ENCODE assay signal across 8 cellular contexts in genomic region chrX:70664726-70665125, GRCh38.
DNase-seq lines count a peak whose midpoint lies in the region; ATAC-seq, FAIRE-seq and TF ChIP-seq lines count a peak whose summit lies in the region.

No MANE protein-coding gene starts in this region.

- peak; percentile 54 for ATAC-seq in activated naive CD8-positive, alpha-beta T cell treated with anti-CD3 and anti-CD28 coated beads, Interleukin-2, amount 50 U/mL, for 24 hours
- ATAC-seq in HG03097 (IDR thresholded peaks at IDR 0.05; ENCODE audit: low FRiP score, unreplicated experiment) = no peak

- DNase-seq in activated naive CD8-positive, alpha-beta T cell treated with anti-CD3 and anti-CD28 coated beads, Interleukin-2, amount 50 U/mL, for 24 hours = no peak
- DNase-seq in activated naive CD8-positive, alpha-beta T cell treated with anti-CD3 and anti-CD28 coated beads for 36 hours = no peak
- DNase-seq in NCI-H2029 (lab: John Stamatoyannopoulos, UW) = peak; percentile 4
- no peak for DNase-seq in activated gamma-delta T cell treated with Interleukin-2 at 50 U/mL for 16 hours
- no peak for DNase-seq in NCI-H446 (lab: John Stamatoyannopoulos, UW)

- H3K4me2 ChIP-seq in parathyroid adenoma (ENCODE audit: low read length) = no peak overlapping the region

- no peaks in the 10 kb centered on the region for H3K9me3 ChIP-seq in parathyroid adenoma (ENCODE audit: control insufficient read depth, low read length)

- H2AFZ ChIP-seq in parathyroid adenoma = no peak overlapping the region

- H3K36me3 ChIP-seq in parathyroid adenoma (ENCODE audit: control insufficient read depth, insufficient read depth, low read length) = no peaks in the 10 kb centered on the region

- no peaks in the 10 kb centered on the region for H3K36me3 Mint-ChIP-seq in activated naive CD8-positive, alpha-beta T cell treated with anti-CD3 and anti-CD28 coated beads, Interleukin-2, amount 50 U/mL, for 24 hours (ENCODE audit: low read depth)
- no peaks in the 10 kb centered on the region for H3K36me3 Mint-ChIP-seq in activated naive CD8-positive, alpha-beta T cell treated with anti-CD3 and anti-CD28 coated beads for 36 hours

- H3K9ac ChIP-seq in parathyroid adenoma = no peak overlapping the region

- no peak overlapping the region for H3K27ac Mint-ChIP-seq in activated naive CD8-positive, alpha-beta T cell treated with anti-CD3 and anti-CD28 coated beads, Interleukin-2, amount 50 U/mL, for 24 hours
- H3K27ac Mint-ChIP-seq in activated naive CD8-positive, alpha-beta T cell treated with anti-CD3 and anti-CD28 coated beads for 36 hours = no peak overlapping the region

- no peaks in the 10 kb centered on the region for H3K4me1 ChIP-seq in parathyroid adenoma

- no peak overlapping the region for H3K4me3 Mint-ChIP-seq in activated naive CD8-positive, alpha-beta T cell treated with anti-CD3 and anti-CD28 coated beads, Interleukin-2, amount 50 U/mL, for 24 hours
- no peak overlapping the region for H3K4me3 Mint-ChIP-seq in activated naive CD8-positive, alpha-beta T cell treated with anti-CD3 and anti-CD28 coated beads for 36 hours

- no peak overlapping the region for H3K27ac ChIP-seq in parathyroid adenoma

- no peak overlapping the region for H3K4me3 ChIP-seq in parathyroid adenoma (ENCODE audit: low read depth, low read length)

- no peaks in the 10 kb centered on the region for H3K79me2 ChIP-seq in parathyroid adenoma

- H3K27me3 ChIP-seq in parathyroid adenoma (ENCODE audit: control insufficient read depth, insufficient read depth, low read length) = no peaks in the 10 kb centered on the region

- no peaks in the 10 kb centered on the region for H3K4me1 Mint-ChIP-seq in activated naive CD8-positive, alpha-beta T cell treated with anti-CD3 and anti-CD28 coated beads, Interleukin-2, amount 50 U/mL, for 24 hours
- no peaks in the 10 kb centered on the region for H3K4me1 Mint-ChIP-seq in activated naive CD8-positive, alpha-beta T cell treated with anti-CD3 and anti-CD28 coated beads for 36 hours

- no peaks in the 10 kb centered on the region for H3K27me3 Mint-ChIP-seq in activated naive CD8-positive, alpha-beta T cell treated with anti-CD3 and anti-CD28 coated beads, Interleukin-2, amount 50 U/mL, for 24 hours
- H3K27me3 Mint-ChIP-seq in activated naive CD8-positive, alpha-beta T cell treated with anti-CD3 and anti-CD28 coated beads for 36 hours = no peaks in the 10 kb centered on the region

- H3K9me3 Mint-ChIP-seq in activated naive CD8-positive, alpha-beta T cell treated with anti-CD3 and anti-CD28 coated beads, Interleukin-2, amount 50 U/mL, for 24 hours = no peaks in the 10 kb centered on the region
- H3K9me3 Mint-ChIP-seq in activated naive CD8-positive, alpha-beta T cell treated with anti-CD3 and anti-CD28 coated beads for 36 hours = no peaks in the 10 kb centered on the region

- peak; percentile 84 for FAIRE-seq in colon (lab: Jason Lieb, UNC)

- peak; percentile 21 for TF ChIP-seq CTCF in parathyroid adenoma (IDR thresholded peaks at IDR 0.05)
